ENCODE assay signal across 20 cellular contexts in the genomic region with DNA sequence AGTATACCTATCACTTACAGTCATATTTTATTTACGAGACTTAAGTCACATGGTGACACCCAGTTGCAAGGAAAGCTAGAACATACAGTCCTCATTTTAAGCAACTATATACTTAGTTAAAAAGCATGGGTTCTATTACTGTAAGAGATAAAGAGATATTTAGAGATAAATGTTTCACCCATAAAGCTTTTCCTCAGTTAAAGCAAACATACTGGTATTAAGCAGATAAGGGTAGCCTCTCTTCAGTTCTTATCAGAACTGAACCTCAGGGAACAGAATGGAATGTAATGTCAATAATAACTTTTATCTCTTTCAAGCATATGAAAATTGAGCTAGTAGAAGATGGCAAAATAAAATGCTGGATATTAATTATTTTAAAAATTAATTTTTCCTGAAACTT.
"Had no signal": no experiment of that assay in that cellular context is flagged by ENCODE, and none has a peak within 500 bp of the region (broad histone marks: within the 10 kb centered on the region; RNA-seq: fewer than 3 reads in every experiment).

No MANE protein-coding gene starts in this region.

- H3K4me3 ChIP-seq: coronary artery, esophagus squamous epithelium, lower lobe of right lung, ovary, psoas muscle, sigmoid colon, spleen, testis, tibial artery had no signal

- H3K4me1 ChIP-seq: esophagus squamous epithelium, lower lobe of right lung, psoas muscle, sigmoid colon, spleen had no signal

- DNase-seq: dermis blood vessel endothelial cell; effector memory CD4-positive, alpha-beta T cell; esophagus squamous epithelium; left ventricle myocardium superior; lower lobe of right lung; natural killer cell; occipital lobe; ovary; posterior cingulate gyrus; psoas muscle; right cardiac atrium; sigmoid colon; spleen; stimulated activated CD4-positive, alpha-beta T cell treated with anti-CD3 and anti-CD28 coated beads, Interleukin-4, amount 100 ng/mL, for 4 hours; stimulated activated naive CD8-positive, alpha-beta T cell treated with anti-CD3 and anti-CD28 coated beads, Interleukin-15, Interleukin-2, amounts not matched to agents 100 U/mL and 50 U/mL, for 24 hours; substantia nigra; testis; tibial artery had no signal

- ATAC-seq: left ventricle myocardium superior; lower lobe of right lung; natural killer cell; psoas muscle; right cardiac atrium; stimulated activated memory B cell treated with anti-CD40 and anti-IgM and Interleukin-4, amounts not matched to agents 10 μg/mL and 1 μg/mL and 100 μg/mL, for 72 hours; stimulated activated naive CD8-positive, alpha-beta T cell treated with anti-CD3 and anti-CD28 coated beads, Interleukin-15, Interleukin-2, amounts not matched to agents 100 U/mL and 50 U/mL, for 24 hours had no signal

- H3K27ac ChIP-seq: esophagus squamous epithelium, lower lobe of right lung, ovary, psoas muscle, sigmoid colon, spleen, testis, tibial artery had no signal

- H3K36me3 ChIP-seq: esophagus squamous epithelium, lower lobe of right lung, ovary, sigmoid colon, spleen, tibial artery had no signal

- H3K9me3 ChIP-seq: esophagus squamous epithelium, lower lobe of right lung, ovary, psoas muscle, sigmoid colon, spleen, testis, tibial artery had no signal

- H3K27me3 ChIP-seq: esophagus squamous epithelium, ovary, sigmoid colon, spleen, testis, tibial artery had no signal
